8 cellular contexts compared by ENCODE assay signal in genomic region chr7:149662591-149663095, GRCh38.
A peak's percentile ranks its signal among the peaks of the same experiment; 100 is the strongest.
DNase-seq lines count a peak whose midpoint lies in the region; ATAC-seq and TF ChIP-seq lines count a peak whose summit lies in the region.

No MANE protein-coding gene starts in this region.

- H3K27me3 Mint-ChIP-seq in activated CD8-positive, alpha-beta memory T cell treated with anti-CD3 and anti-CD28 coated beads, Interleukin-2, amount 10 ng/mL, durations not matched to agents 7 days and 5 days: peaks cover 72% of the 10 kb centered on the region
- peaks cover 42% of the 10 kb centered on the region for H3K27me3 Mint-ChIP-seq in nephron progenitor cell (ENCODE audit: low read depth, poor library complexity)

- no peaks in the 10 kb centered on the region for H3K36me3 ChIP-seq in esophagus squamous epithelium
- no peaks in the 10 kb centered on the region for H3K36me3 ChIP-seq in testis (ENCODE audit: low read depth, missing control alignments)

- TF ChIP-seq CTCF in esophagus squamous epithelium (IDR thresholded peaks at IDR 0.05): peak in 5 of 6 experiments; percentile 38 to 65 (median 50)
- peak; percentile 60 for TF ChIP-seq CTCF in nephron progenitor cell (IDR thresholded peaks at IDR 0.05)
- no peak for TF ChIP-seq CTCF in testis (IDR thresholded peaks at IDR 0.05)

- intact Hi-C loops in esophagus squamous epithelium (cut with DNase I): loop anchor here (10.0 kb wide), 1 partner anchor 82 kb away; no protein-coding TSS in a partner anchor
- intact Hi-C loops in testis (cut with DNase I; ENCODE audit: low total_unique reads): no loop called here

- H3K4me1 Mint-ChIP-seq in activated CD8-positive, alpha-beta memory T cell treated with anti-CD3 and anti-CD28 coated beads, Interleukin-2, amount 10 ng/mL, durations not matched to agents 7 days and 5 days: no peaks in the 10 kb centered on the region
- H3K4me1 Mint-ChIP-seq in nephron progenitor cell: peaks cover 6% of the 10 kb centered on the region

- H3K27ac Mint-ChIP-seq in activated CD8-positive, alpha-beta memory T cell treated with anti-CD3 and anti-CD28 coated beads, Interleukin-2, amount 10 ng/mL, durations not matched to agents 7 days and 5 days: no peak overlapping the region
- no peak overlapping the region for H3K27ac Mint-ChIP-seq in nephron progenitor cell

- H3K9me3 Mint-ChIP-seq in activated CD8-positive, alpha-beta memory T cell treated with anti-CD3 and anti-CD28 coated beads, Interleukin-2, amount 10 ng/mL, durations not matched to agents 7 days and 5 days (ENCODE audit: low read depth): no peaks in the 10 kb centered on the region
- H3K9me3 Mint-ChIP-seq in nephron progenitor cell: peaks cover 30% of the 10 kb centered on the region

- H3K4me1 ChIP-seq in esophagus squamous epithelium (peaks cover 0 to 6% (median 0%) of the 10 kb centered on the region in 3 donors), testis (no peaks in the 10 kb centered on the region)

- DNase-seq in activated gamma-delta T cell treated with Interleukin-2 at 50 U/mL for 16 hours: peak; percentile 47
- DNase-seq in activated gamma-delta T cell (lab: John Stamatoyannopoulos, UW): no peak
- peak; percentile 77 for DNase-seq in NCI-H82 treated with DMSO at 0.1 percent for 48 hours (lab: John Stamatoyannopoulos, UW; ENCODE audit: unreplicated experiment)
- DNase-seq in activated CD8-positive, alpha-beta memory T cell treated with anti-CD3 and anti-CD28 coated beads, Interleukin-2, amount 10 ng/mL, durations not matched to agents 7 days and 5 days: peak; percentile 75
- DNase-seq in esophagus squamous epithelium (lab: John Stamatoyannopoulos, UW): no peak
- DNase-seq in nephron progenitor cell: peak; percentile 88
- DNase-seq in testis: peak; percentile 34

- H3K9me3 ChIP-seq in esophagus squamous epithelium (no peaks in the 10 kb centered on the region), testis (no peaks in the 10 kb centered on the region)

- H3K27me3 ChIP-seq in esophagus squamous epithelium (peaks cover 0 to 15% (median 0%) of the 10 kb centered on the region in 4 donors), testis (no peaks in the 10 kb centered on the region)

- H3K4me3 ChIP-seq in esophagus squamous epithelium: no peak overlapping the region
- H3K4me3 ChIP-seq in testis: no peak overlapping the region

- H3K27ac ChIP-seq in esophagus squamous epithelium: peak overlapping the region in 1 of 4 donors; percentile 29
- H3K27ac ChIP-seq in testis: no peak overlapping the region

- CTCF ChIA-PET in activated CD8-positive, alpha-beta memory T cell treated with anti-CD3 and anti-CD28 coated beads, Interleukin-2, amount 10 ng/mL, durations not matched to agents 7 days and 5 days (lab: Charles Lee): interaction anchor here (0.6 to 4.1 kb wide), 18 partner anchors 9 to 144 kb away, joined by 3 to 49 read pairs (median 4); a partner anchor contains a TSS

- no peaks in the 10 kb centered on the region for H3K36me3 Mint-ChIP-seq in activated CD8-positive, alpha-beta memory T cell treated with anti-CD3 and anti-CD28 coated beads, Interleukin-2, amount 10 ng/mL, durations not matched to agents 7 days and 5 days
- no peaks in the 10 kb centered on the region for H3K36me3 Mint-ChIP-seq in nephron progenitor cell (ENCODE audit: low read depth)

- WGBS in esophagus squamous epithelium, 2 donors: 23 to 51% methylated on average over 4 to 5 of the region's 5 CpGs
- WGBS in testis, 2 donors: 62 to 70% methylated on average over 5 of the region's 5 CpGs

- H3K4me3 Mint-ChIP-seq in activated CD8-positive, alpha-beta memory T cell treated with anti-CD3 and anti-CD28 coated beads, Interleukin-2, amount 10 ng/mL, durations not matched to agents 7 days and 5 days: no peak overlapping the region
- H3K4me3 Mint-ChIP-seq in nephron progenitor cell: no peak overlapping the region

- ATAC-seq in HG02870 (IDR thresholded peaks at IDR 0.05; ENCODE audit: unreplicated experiment): peak; percentile 75
- ATAC-seq in activated CD8-positive, alpha-beta memory T cell treated with anti-CD3 and anti-CD28 coated beads, Interleukin-2, amount 10 ng/mL, durations not matched to agents 7 days and 5 days: peak; percentile 86

- TF ChIP-seq POLR2A in esophagus squamous epithelium (IDR thresholded peaks at IDR 0.05) (no peak), testis (IDR thresholded peaks at IDR 0.05) (no peak)

Comparison
In these comparisons a context has a peak if more than half of its experiments do, and no peak if none do; other contexts are left out.
1. DNase-seq: peak in activated gamma-delta T cell treated with Interleukin-2 at 50 U/mL for 16 hours (single experiment), NCI-H82 treated with DMSO at 0.1 percent for 48 hours (single experiment), activated CD8-positive, alpha-beta memory T cell treated with anti-CD3 and anti-CD28 coated beads, Interleukin-2, amount 10 ng/mL, durations not matched to agents 7 days and 5 days (single experiment), nephron progenitor cell (single experiment) and testis (single experiment); none in activated gamma-delta T cell (single experiment) and esophagus squamous epithelium (single experiment).
2. CTCF ChIP-seq: peak in esophagus squamous epithelium (5 of 6) and nephron progenitor cell (single experiment); none in testis (0 of 3).